Comparison of ENCODE assay signal across 21 cellular contexts in the genomic region with DNA sequence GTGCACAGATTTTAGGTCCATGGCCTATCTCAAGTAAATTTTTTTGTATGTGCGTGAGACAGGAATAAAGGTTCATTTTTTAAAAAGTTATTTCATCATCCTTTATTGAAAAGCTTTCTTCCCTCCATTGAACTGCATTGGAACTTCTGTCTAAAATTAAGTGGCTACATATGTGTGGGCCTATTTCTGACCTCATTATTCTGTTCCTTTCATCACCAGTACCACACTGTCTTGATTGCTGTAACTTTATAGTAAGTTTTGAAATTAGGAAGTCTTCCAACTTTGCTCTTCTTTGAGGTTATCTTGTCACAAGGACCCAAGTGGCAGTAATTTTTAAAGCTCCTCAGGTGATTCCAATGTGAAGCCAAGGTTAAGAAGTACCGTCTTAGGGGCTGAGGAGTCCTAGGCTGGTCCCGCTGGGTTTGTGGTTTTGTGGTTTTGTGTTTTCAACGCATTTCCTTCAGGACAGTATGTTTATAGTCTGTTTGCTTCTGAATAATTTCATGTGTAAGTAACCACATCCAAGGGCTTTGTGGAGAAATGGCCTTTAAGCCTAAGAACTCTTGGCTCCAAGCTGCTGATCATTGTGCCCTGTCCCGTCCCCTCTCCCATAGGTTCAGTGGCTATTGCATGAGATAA. TPM values are rescaled to one million over a fixed set of nuclear protein-coding genes. Genes with fewer than 3 reads are reported as not detected.
DNase-seq lines count a peak whose midpoint lies in the region.
"Had no signal": no experiment of that assay in that cellular context is flagged by ENCODE, and none has a peak within 500 bp of the region (broad histone marks: within the 10 kb centered on the region; RNA-seq: fewer than 3 reads in every experiment).

No MANE protein-coding gene starts in this region.

- H3K4me1 ChIP-seq in BLaER1 treated with 17β-estradiol and CSF1 and Interleukin-3, amounts not matched to agents 10 nM and 100 nM: peaks cover 18 to 26% (median 23%) of the 10 kb centered on the region in 10 experiments
- H3K4me1 ChIP-seq in Karpas-422 (ENCODE audit: low read length): peaks cover 20% of the 10 kb centered on the region
- H3K4me1 ChIP-seq: Peyer's patch, sigmoid colon, tibial nerve had no signal

- peak overlapping the region in 7 of 11 experiments; percentile 6 to 50 (median 18); a peak in 7 of 22 replicates for H3K9ac ChIP-seq in BLaER1 treated with 17β-estradiol and CSF1 and Interleukin-3, amounts not matched to agents 10 nM and 100 nM
- H3K9ac ChIP-seq in Karpas-422 (ENCODE audit: low read length): no peak overlapping the region

- DNase-seq in Karpas-422: no peak
- peak; percentile 10 for DNase-seq in SK-MEL-5 (ENCODE audit: low read depth, low spot score)
- peak; percentile 36 for DNase-seq in iris pigment epithelial cell (ENCODE audit: low read depth)
- DNase-seq in NCI-H526 treated with DMSO at 0.1 percent for 48 hours (lab: John Stamatoyannopoulos, UW): no peak
- no peak for DNase-seq in AG08395 (ENCODE audit: low spot score)
- DNase-seq in RPMI8226: no peak
- DNase-seq: activated CD4-positive, alpha-beta T cell treated with anti-CD3 and anti-CD28 coated beads, Interleukin-2, amount 50 U/mL, for 1 hour; activated CD4-positive, CD25-positive, alpha-beta regulatory T cell; activated effector memory CD4-positive, alpha-beta T cell treated with Interleukin-2 at 50 U/mL for 16 hours; activated T-cell treated with anti-CD3 and anti-CD28 coated beads, Interleukin-2, amount 50 U/mL, for 1 hour; amygdala; CD4-positive, alpha-beta T cell; NCI-H2029; NCI-H524; NK-92 treated with Interleukin-12 subunit alpha and Interleukin-12 subunit beta, amount 100 ng/mL, for 24 hours; Peyer's patch; SHP77 treated with DMSO at 0.1 percent for 48 hours; sigmoid colon; stimulated activated CD4-positive, alpha-beta T cell treated with anti-CD3 and anti-CD28 coated beads, Interleukin-4, amount 100 ng/mL, for 1 hour had no signal

- peak overlapping the region in 10 of 11 experiments; percentile 36 to 71 (median 66); a peak in 19 of 22 replicates for H3K27ac ChIP-seq in BLaER1 treated with 17β-estradiol and CSF1 and Interleukin-3, amounts not matched to agents 10 nM and 100 nM
- no peak overlapping the region for H3K27ac ChIP-seq in Karpas-422 (ENCODE audit: low read length)
- H3K27ac ChIP-seq: Peyer's patch, sigmoid colon, tibial nerve had no signal

- no peaks in the 10 kb centered on the region for H3K27me3 ChIP-seq in BLaER1 treated with 17β-estradiol and CSF1 and Interleukin-3, amounts not matched to agents 10 nM and 100 nM
- H3K27me3 ChIP-seq in Karpas-422 (ENCODE audit: low read length): no peaks in the 10 kb centered on the region
- H3K27me3 ChIP-seq: Peyer's patch, sigmoid colon, tibial nerve had no signal

- peak overlapping the region; percentile 49; the same call in 1 of the 2 replicates for H2AFZ ChIP-seq in Karpas-422 (ENCODE audit: low read length)

- H3K79me2 ChIP-seq in Karpas-422 (ENCODE audit: low read length): no peaks in the 10 kb centered on the region

- in situ Hi-C loops in SK-MEL-5 (cut with HindIII; ENCODE audit: low pct_unique_long_range_greater_than_20kb, low sequenced_read_pairs): no loop called here

- peaks cover 18 to 42% (median 22%) of the 10 kb centered on the region in 11 experiments for H3K9me3 ChIP-seq in BLaER1 treated with 17β-estradiol and CSF1 and Interleukin-3, amounts not matched to agents 10 nM and 100 nM (replicated peaks in 1 of 11)
- no peaks in the 10 kb centered on the region for H3K9me3 ChIP-seq in Karpas-422 (ENCODE audit: low read length)
- H3K9me3 ChIP-seq: Peyer's patch, sigmoid colon had no signal

- no peaks in the 10 kb centered on the region for H3K9me2 ChIP-seq in Karpas-422 (replicated peaks; ENCODE audit: insufficient read depth, low read length)

- no peaks in the 10 kb centered on the region for H4K20me1 ChIP-seq in BLaER1 treated with 17β-estradiol and CSF1 and Interleukin-3, amounts not matched to agents 10 nM and 100 nM
- no peaks in the 10 kb centered on the region for H4K20me1 ChIP-seq in Karpas-422 (ENCODE audit: insufficient read depth, low read depth, low read length)

- H3K4me3 ChIP-seq in BLaER1 treated with 17β-estradiol and CSF1 and Interleukin-3, amounts not matched to agents 10 nM and 100 nM: no peak overlapping the region
- H3K4me3 ChIP-seq in Karpas-422 (ENCODE audit: low read length): no peak overlapping the region
- H3K4me3 ChIP-seq: Peyer's patch, sigmoid colon, tibial nerve had no signal

- H3K36me3 ChIP-seq in BLaER1 treated with 17β-estradiol and CSF1 and Interleukin-3, amounts not matched to agents 10 nM and 100 nM: peaks cover 0 to 12% (median 0%) of the 10 kb centered on the region in 11 experiments; a peak in 3 of 22 replicates
- H3K36me3 ChIP-seq in Karpas-422 (ENCODE audit: insufficient read depth, low read length): no peaks in the 10 kb centered on the region
- H3K36me3 ChIP-seq: Peyer's patch, sigmoid colon had no signal

- H3K4me2 ChIP-seq in BLaER1 treated with 17β-estradiol and CSF1 and Interleukin-3, amounts not matched to agents 10 nM and 100 nM: peak overlapping the region; percentile 50 to 89 (median 74)
- H3K4me2 ChIP-seq in Karpas-422 (ENCODE audit: low read depth, low read length, poor library complexity, severe bottlenecking): no peak overlapping the region

RNA-seq across cellular contexts. Expression of gene SCAF4, which starts 12.4 kb away (rescaled TPM):
- total RNA-seq in Karpas-422 (2014; rRNA removed; shearing (Covaris generic); ENCODE audit: low replicate concordance): 27.2 and 52.8 TPM in 2 replicates
- 3.5 TPM in 2 replicates for total RNA-seq in SK-MEL-5 (2014; rRNA removed; shearing (Covaris generic))
- 19.7 and 26.4 TPM in 2 replicates for polyA plus RNA-seq in SK-MEL-5 (2015; cell fraction: cytosol; rRNA removed)
- 41.4 and 51.5 TPM in 2 replicates for polyA plus RNA-seq in SK-MEL-5 (2015; cell fraction: nucleus; rRNA removed)

Comparison
In these comparisons a context has a peak if more than half of its experiments do, and no peak if none do; other contexts are left out.
1. DNase-seq: peak in SK-MEL-5 (single experiment) and iris pigment epithelial cell (single experiment); none in Karpas-422 (single experiment), NCI-H526 treated with DMSO at 0.1 percent for 48 hours (single experiment), AG08395 (single experiment) and RPMI8226 (single experiment).